In genomic region chr10:34032564-34032963, GRCh38 we compare ENCODE assay signal across 8 cellular contexts.
"Had no signal": no experiment of that assay in that cellular context is flagged by ENCODE, and none has a peak within 500 bp of the region (broad histone marks: within the 10 kb centered on the region; RNA-seq: fewer than 3 reads in every experiment).

No MANE protein-coding gene starts in this region.

- H3K4me3 ChIP-seq: GM12878 had no signal

- FAIRE-seq: G401.6, GM12878, GM12891, GM12892, GM18507, GM19239 had no signal

- ATAC-seq: GM12878 had no signal

- DNase-seq: GDM1, GF-D8 had no signal
